ENCODE assay signal across 8 cellular contexts in genomic region chr15:72636519-72637282, GRCh38. TPM values are rescaled to one million over a fixed set of nuclear protein-coding genes. Genes with fewer than 3 reads are reported as not detected.
DNase-seq lines count a peak whose midpoint lies in the region; ATAC-seq and TF ChIP-seq lines count a peak whose summit lies in the region.
"Not testable (repeated sequence)": the region's sequence is repeated elsewhere in the genome, so short reads cannot be mapped to it uniquely, and the experiment has no call there.

No MANE protein-coding gene starts in this region.

- not testable (repeated sequence) for H3K27me3 ChIP-seq in spleen (replicated peaks in 1 of 7); vagina

- not testable (repeated sequence) for H3K4me1 ChIP-seq in spleen, vagina

- not testable (repeated sequence) for H3K36me3 Mint-ChIP-seq in T-helper 17 cell (ENCODE audit: low read depth); activated naive CD4-positive, alpha-beta T cell treated with anti-CD3 and anti-CD28 coated beads, Interleukin-2, amount 50 U/mL, for 72 hours; memory B cell

- peak overlapping the region; percentile 81 for H3K4me3 Mint-ChIP-seq in T-helper 17 cell
- H3K4me3 Mint-ChIP-seq in memory B cell = not testable (repeated sequence)

- peak overlapping the region; percentile 49 for H3K27ac Mint-ChIP-seq in T-helper 17 cell
- peak overlapping the region; percentile 85 to 93 for H3K27ac Mint-ChIP-seq in activated naive CD4-positive, alpha-beta T cell treated with anti-CD3 and anti-CD28 coated beads, Interleukin-2, amount 50 U/mL, for 72 hours
- not testable (repeated sequence) for H3K27ac Mint-ChIP-seq in memory B cell

- TF ChIP-seq POLR2A in GM19099 (IDR thresholded peaks at IDR 0.05; ENCODE audit: extremely low read depth, insufficient read length, low read depth) = peak; percentile 25
- not testable (repeated sequence) for TF ChIP-seq POLR2A in spleen (IDR thresholded peaks at IDR 0.05); vagina (IDR thresholded peaks at IDR 0.05)

- 0 to 4% (median 3%) methylated on average over 12 to 27 of the region's 43 CpGs; no CpG with 5 or more reads in 2 of the 5 donors for WGBS in spleen, 5 donors

- intact Hi-C loops in spleen (cut with DNase I; ENCODE audit: low total_unique reads); vagina (cut with DNase I): not testable (repeated sequence)

- peak overlapping the region; percentile 26 for H3K4me3 ChIP-seq in fibroblast of mammary gland (ENCODE audit: control insufficient read depth, low read depth, low read length)
- H3K4me3 ChIP-seq in spleen = peak overlapping the region in 7 of 8 donors; percentile 25 to 61 (median 32)
- peak overlapping the region; percentile 16 to 36 for H3K4me3 ChIP-seq in vagina

- not testable (repeated sequence) for H3K9me3 ChIP-seq in T-helper 17 cell (ENCODE audit: control insufficient read depth, low read length, poor library complexity, severe bottlenecking); spleen; vagina

- H3K4me1 Mint-ChIP-seq in T-helper 17 cell, memory B cell: not testable (repeated sequence)

- not testable (repeated sequence) for TF ChIP-seq CTCF in fibroblast of mammary gland (conservative IDR thresholded peaks at IDR 0.05; ENCODE audit: control insufficient read depth, insufficient read depth, low read depth, low read length); spleen (IDR thresholded peaks at IDR 0.05 in 8 of 11, conservative IDR thresholded peaks at IDR 0.05 in 3 of 11); vagina (IDR thresholded peaks at IDR 0.05)

- peak overlapping the region in 3 of 8 donors; percentile 47 to 59 (median 53) for H3K27ac ChIP-seq in spleen
- H3K27ac ChIP-seq in vagina = not testable (repeated sequence)

- ATAC-seq in HG03460 (IDR thresholded peaks at IDR 0.05; ENCODE audit: unreplicated experiment) (peak; percentile 68), T-helper 17 cell (peak; percentile 73), memory B cell (ENCODE audit: low read depth) (peak; percentile 63)
- peak; percentile 89 to 91 for ATAC-seq in activated naive CD4-positive, alpha-beta T cell treated with anti-CD3 and anti-CD28 coated beads, Interleukin-2, amount 50 U/mL, for 72 hours

- not testable (repeated sequence) for H3K27me3 Mint-ChIP-seq in T-helper 17 cell, memory B cell

- H3K36me3 ChIP-seq in spleen, vagina: not testable (repeated sequence)

- not testable (repeated sequence) for H3K9me3 Mint-ChIP-seq in activated naive CD4-positive, alpha-beta T cell treated with anti-CD3 and anti-CD28 coated beads, Interleukin-2, amount 50 U/mL, for 72 hours; memory B cell

- DNase-seq in T-helper 17 cell (peak; percentile 21 to 43 (median 41)), fibroblast of mammary gland (ENCODE audit: low read depth) (peak; percentile 83), memory B cell (ENCODE audit: low spot score in 2 of 2) (peak in 1 of 2 donors; percentile 19), spleen (peak; percentile 86)
- peak; percentile 73 to 84 for DNase-seq in activated naive CD4-positive, alpha-beta T cell treated with anti-CD3 and anti-CD28 coated beads, Interleukin-2, amount 50 U/mL, for 72 hours (ENCODE audit: low spot score in 2 of 2)
- not testable (repeated sequence) for DNase-seq in vagina (ENCODE audit: extremely low spot score in 2 of 2)

RNA-seq across cellular contexts. Expression of gene GOLGA6B, which starts 17.8 kb away (rescaled TPM):
- total RNA-seq in T-helper 17 cell (under 1 TPM in 1 of 2 donors, not detected in 1; 0.18 TPM), spleen (not detected), vagina (not detected)
- 1 to 10 TPM in 1 of 2 donors, not detected in 1; 1.1 TPM for total RNA-seq in activated naive CD4-positive, alpha-beta T cell treated with anti-CD3 and anti-CD28 coated beads, Interleukin-2, amount 50 U/mL, for 72 hours
- not detected for polyA plus RNA-seq in spleen

RNA-seq across cellular contexts. Expression of gene HIGD2B, which starts 49.3 kb away (rescaled TPM):
- total RNA-seq in T-helper 17 cell = under 1 TPM in 1 of 2 donors, not detected in 1; 0.50 TPM
- total RNA-seq in activated naive CD4-positive, alpha-beta T cell treated with anti-CD3 and anti-CD28 coated beads, Interleukin-2, amount 50 U/mL, for 72 hours = under 1 TPM; 0.27 to 0.68 TPM
- total RNA-seq in spleen = not detected
- not detected for polyA plus RNA-seq in spleen
- total RNA-seq in vagina = not detected

RNA-seq across cellular contexts. Expression of gene BBS4, which starts 49.3 kb away (rescaled TPM):
- total RNA-seq in T-helper 17 cell (1 to 10 TPM; 8.7 to 9.9 TPM), spleen (10 to 100 TPM in 6 of 7 donors, 1 to 10 TPM in 1; 9.3 to 20.7 (median 16.6) TPM), vagina (37.1 TPM)
- total RNA-seq in activated naive CD4-positive, alpha-beta T cell treated with anti-CD3 and anti-CD28 coated beads, Interleukin-2, amount 50 U/mL, for 72 hours = 10 to 100 TPM; 13.9 to 27.6 TPM
- 1 to 10 TPM; 7.5 to 9.4 (median 8.2) TPM for polyA plus RNA-seq in spleen
